Comparison of ENCODE assay signal across 8 cellular contexts in the genomic region with DNA sequence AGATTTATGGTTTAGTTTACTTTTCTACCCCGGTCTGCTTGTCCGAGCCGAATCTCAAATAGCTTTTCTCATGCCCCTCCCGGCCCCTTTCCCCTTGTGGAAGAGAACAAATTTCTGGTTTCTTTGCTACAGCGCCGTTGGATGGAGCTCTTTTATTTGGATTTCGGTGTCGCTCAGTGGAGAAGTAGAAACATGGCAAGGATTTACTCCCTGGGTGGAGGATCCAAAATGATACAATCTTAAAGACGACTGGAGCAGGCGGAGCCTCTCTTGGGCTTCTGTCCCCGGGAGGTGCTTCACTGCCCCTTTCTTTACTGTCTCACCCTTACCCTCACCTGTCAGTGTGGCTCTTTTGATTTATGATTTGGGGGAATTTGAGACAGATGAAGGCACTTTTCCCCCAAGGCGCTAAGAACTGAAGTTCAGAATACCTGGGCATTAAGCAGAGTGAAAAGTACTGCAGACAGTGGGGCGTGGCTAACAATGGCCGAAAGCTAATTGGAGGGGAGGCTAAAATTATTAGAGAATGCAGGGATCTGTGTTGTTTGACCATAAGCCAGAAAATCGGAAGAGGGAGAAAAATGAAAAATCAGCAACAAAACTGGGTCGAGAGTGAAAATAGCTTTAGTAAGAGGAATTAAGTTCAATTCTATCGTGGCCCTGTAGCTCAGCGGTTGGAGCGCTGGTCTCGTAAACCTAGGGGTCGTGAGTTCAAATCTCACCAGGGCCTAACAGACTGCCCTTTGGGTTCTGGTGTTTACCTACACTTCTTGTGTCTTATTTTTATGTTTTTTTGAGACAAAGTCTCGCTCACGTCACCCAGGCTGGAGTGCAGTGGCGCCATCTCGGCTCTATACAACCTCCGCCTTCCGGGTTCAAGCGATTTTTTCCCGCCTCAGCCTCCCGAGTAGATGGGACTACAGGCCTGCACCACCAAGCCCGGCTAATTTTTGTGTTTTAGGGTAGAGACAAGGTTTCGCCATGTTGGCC.
A peak's percentile ranks its signal among the peaks of the same experiment; 100 is the strongest.
DNase-seq lines count a peak whose midpoint lies in the region; ATAC-seq and TF ChIP-seq lines count a peak whose summit lies in the region.

No MANE protein-coding gene starts in this region.

- POLR2A ChIA-PET in MCF 10A (lab: Yijun Ruan, JAX) = interaction anchor here (0.6 to 5.0 kb wide), 43 partner anchors 9 to 1332 kb away, joined by 3 to 57 read pairs (median 4); a partner anchor contains a TSS

- no peaks in the 10 kb centered on the region for H3K36me3 Mint-ChIP-seq in MCF 10A (ENCODE audit: insufficient read depth, unreplicated experiment)
- H3K36me3 Mint-ChIP-seq in mesothelial cell of epicardium = no peaks in the 10 kb centered on the region

- CTCF ChIA-PET in MCF 10A (lab: Yijun Ruan, JAX) = interaction anchor here (0.6 to 4.0 kb wide), 12 partner anchors 9 to 363 kb away, joined by 3 to 25 read pairs (median 3); no protein-coding TSS in a partner anchor

- H3K27me3 Mint-ChIP-seq in MCF 10A (ENCODE audit: insufficient read depth, unreplicated experiment) = no peaks in the 10 kb centered on the region
- H3K27me3 Mint-ChIP-seq in mesothelial cell of epicardium (ENCODE audit: low read depth) = no peaks in the 10 kb centered on the region

- peak; percentile 73 for DNase-seq in ELF-1 (ENCODE audit: low read depth, low spot score)
- peak; percentile 77 for DNase-seq in M059J (ENCODE audit: low read depth)
- peak; percentile 68 for DNase-seq in MCF 10A (ENCODE audit: unreplicated experiment)
- DNase-seq in mesothelial cell of epicardium (ENCODE audit: low spot score in 2 of 2, unreplicated experiment in 2 of 2) = peak in 1 of 2 experiments; percentile 49
- DNase-seq in stimulated activated naive CD4-positive, alpha-beta T cell (lab: John Stamatoyannopoulos, UW) = no peak
- DNase-seq in NCI-H345 (lab: John Stamatoyannopoulos, UW) = no peak
- DNase-seq in DMS53 (lab: John Stamatoyannopoulos, UW) = no peak

- H3K4me3 Mint-ChIP-seq in MCF 10A (ENCODE audit: unreplicated experiment) (peak overlapping the region; percentile 89), mesothelial cell of epicardium (peak overlapping the region; percentile 89)

- no TSS peak for BruUV-seq in MCF 10A (replicated peaks; lab: Mats Ljungman, UMichigan)

- peak; percentile 9 for TF ChIP-seq CTCF in MCF 10A (IDR thresholded peaks at IDR 0.05; ENCODE audit: unreplicated experiment)
- TF ChIP-seq CTCF in mesothelial cell of epicardium (IDR thresholded peaks at IDR 0.05; ENCODE audit: unreplicated experiment) = no peak

- no peak for ATAC-seq in GM18502 (IDR thresholded peaks at IDR 0.05; ENCODE audit: poor library complexity, unreplicated experiment)

- peak overlapping the region; percentile 86 for H3K27ac Mint-ChIP-seq in MCF 10A (ENCODE audit: low read depth, unreplicated experiment)
- H3K27ac Mint-ChIP-seq in mesothelial cell of epicardium = peak overlapping the region; percentile 88

- H3K4me1 Mint-ChIP-seq in MCF 10A (ENCODE audit: insufficient read depth, unreplicated experiment) (peaks cover 6% of the 10 kb centered on the region), mesothelial cell of epicardium (peaks cover 26% of the 10 kb centered on the region)

- H3K9me3 Mint-ChIP-seq in MCF 10A (ENCODE audit: unreplicated experiment) (no peaks in the 10 kb centered on the region), mesothelial cell of epicardium (no peaks in the 10 kb centered on the region)

- intact Hi-C loops in MCF 10A (cut with micrococcal nuclease) = loop anchor here (1.0 to 5.0 kb wide), 2 partner anchors 54 to 70 kb away; no protein-coding TSS in a partner anchor

Comparison
In these comparisons a context has a peak if more than half of its experiments do, and no peak if none do; other contexts are left out.
1. DNase-seq: peak in ELF-1 (single experiment), M059J (single experiment) and MCF 10A (single experiment); none in stimulated activated naive CD4-positive, alpha-beta T cell (0 of 6), NCI-H345 (single experiment) and DMS53 (single experiment).